25 cellular contexts compared by ENCODE assay signal in genomic region chr10:29389935-29390334, GRCh38.
DNase-seq lines count a peak whose midpoint lies in the region; ATAC-seq, FAIRE-seq and TF ChIP-seq lines count a peak whose summit lies in the region.
"Had no signal": no experiment of that assay in that cellular context is flagged by ENCODE, and none has a peak within 500 bp of the region (broad histone marks: within the 10 kb centered on the region; RNA-seq: fewer than 3 reads in every experiment).

No MANE protein-coding gene starts in this region.

- H3K4me1 Mint-ChIP-seq in stimulated activated effector memory CD8-positive, alpha-beta T cell treated with anti-CD3 and anti-CD28 coated beads, Interleukin-12 subunit alpha, Interleukin-12 subunit beta, amount 100 ng/mL, for 72 hours = no peaks in the 10 kb centered on the region
- no peaks in the 10 kb centered on the region for H3K4me1 Mint-ChIP-seq in stimulated activated naive B cell treated with anti-CD40 and anti-IgM and Interleukin-4, amounts not matched to agents 10 μg/mL and 1 μg/mL and 100 μg/mL, for 72 hours
- H3K4me1 Mint-ChIP-seq: activated naive CD4-positive, alpha-beta T cell treated with anti-CD3 and anti-CD28 coated beads, Interleukin-2, amount 10 ng/mL, durations not matched to agents 7 days and 5 days had no signal

- no peak overlapping the region for H2AK9ac ChIP-seq in IMR-90 (replicated peaks; ENCODE audit: low read depth, low read length, poor library complexity)

- H3K23ac ChIP-seq in IMR-90 (ENCODE audit: low read depth, low read length) = no peak overlapping the region

- H3K18ac ChIP-seq in IMR-90 (ENCODE audit: low read depth, low read length) = no peak overlapping the region

- no peak overlapping the region for H2BK120ac ChIP-seq in IMR-90 (ENCODE audit: low read depth, low read length)

- DNase-seq in IMR-90 = peak; percentile 6
- DNase-seq in adipocyte (ENCODE audit: low read depth) = no peak
- DNase-seq in fibroblast of villous mesenchyme (ENCODE audit: low read depth) = peak; percentile 36
- no peak for DNase-seq in pancreas
- no peak for DNase-seq in NCI-H748 treated with DMSO at 0.1 percent for 48 hours (lab: John Stamatoyannopoulos, UW)
- no peak for DNase-seq in NCI-H526 (lab: John Stamatoyannopoulos, UW)
- DNase-seq in stimulated activated effector memory CD8-positive, alpha-beta T cell treated with anti-CD3 and anti-CD28 coated beads, Interleukin-12 subunit alpha, Interleukin-12 subunit beta, amount 100 ng/mL, for 72 hours (ENCODE audit: low spot score in 2 of 2) = no peak
- no peak for DNase-seq in stimulated activated naive B cell treated with anti-CD40 and anti-IgM and Interleukin-4, amounts not matched to agents 10 μg/mL and 1 μg/mL and 100 μg/mL, for 72 hours
- DNase-seq: activated naive CD4-positive, alpha-beta T cell treated with anti-CD3 and anti-CD28 coated beads, Interleukin-2, amount 10 ng/mL, durations not matched to agents 7 days and 5 days; cortex of kidney; HCEC 1CT; left cardiac atrium; NCI-H1105; NCI-H2029; NCI-H446 treated with DMSO at 0.1 percent for 48 hours; right cardiac atrium; stimulated activated CD4-positive, alpha-beta T cell treated with anti-CD3 and anti-CD28 coated beads, Interleukin-4, amount 100 ng/mL, for 4 hours; stimulated activated naive CD8-positive, alpha-beta T cell treated with anti-CD3 and anti-CD28 coated beads, Interleukin-15, Interleukin-2, amounts not matched to agents 100 U/mL and 50 U/mL, for 24 hours; thyroid gland had no signal

- in situ Hi-C loops in IMR-90 (cut with MboI; ENCODE audit: low sequenced_read_pairs) = no loop called here

- no peak for TF ChIP-seq POLR2A in IMR-90 (IDR thresholded peaks at IDR 0.05; ENCODE audit: low read depth, low read length)

- no peak overlapping the region for H3K56ac ChIP-seq in IMR-90 (ENCODE audit: extremely low read depth, insufficient read depth, low read length)

- BruUV-seq in IMR-90 (replicated peaks; lab: Mats Ljungman, UMichigan) = no TSS peak

- no peak overlapping the region for H3K14ac ChIP-seq in IMR-90 (replicated peaks; ENCODE audit: low read depth, low read length)

- no peaks in the 10 kb centered on the region for H3K9me3 Mint-ChIP-seq in stimulated activated effector memory CD8-positive, alpha-beta T cell treated with anti-CD3 and anti-CD28 coated beads, Interleukin-12 subunit alpha, Interleukin-12 subunit beta, amount 100 ng/mL, for 72 hours
- no peaks in the 10 kb centered on the region for H3K9me3 Mint-ChIP-seq in stimulated activated naive B cell treated with anti-CD40 and anti-IgM and Interleukin-4, amounts not matched to agents 10 μg/mL and 1 μg/mL and 100 μg/mL, for 72 hours
- H3K9me3 Mint-ChIP-seq: activated naive CD4-positive, alpha-beta T cell treated with anti-CD3 and anti-CD28 coated beads, Interleukin-2, amount 10 ng/mL, durations not matched to agents 7 days and 5 days; mesothelial cell of epicardium; natural killer cell treated with Interleukin-12 subunit alpha and Interleukin-12 subunit beta and Interleukin-15 and Interleukin-18, amount 100 ng/mL, for 72 hours had no signal

- intact Hi-C loops in IMR-90 (cut with micrococcal nuclease) (loop anchor here (5.0 kb wide), 1 partner anchor 763 kb away; no protein-coding TSS in a partner anchor), pancreas (cut with DNase I) (no loop called here)

- 100% methylated on average over 1 of the region's 9 CpGs; no CpG with 5 or more reads in 1 of the 2 experiments for WGBS in IMR-90 (ENCODE audit: extremely low coverage in 2 of 2, insufficient read length in 1 of 2), 2 experiments
- 42 to 44% methylated on average over 9 of the region's 9 CpGs for WGBS in pancreas, 2 donors

- no peaks in the 10 kb centered on the region for H3K36me3 Mint-ChIP-seq in stimulated activated effector memory CD8-positive, alpha-beta T cell treated with anti-CD3 and anti-CD28 coated beads, Interleukin-12 subunit alpha, Interleukin-12 subunit beta, amount 100 ng/mL, for 72 hours
- no peaks in the 10 kb centered on the region for H3K36me3 Mint-ChIP-seq in stimulated activated naive B cell treated with anti-CD40 and anti-IgM and Interleukin-4, amounts not matched to agents 10 μg/mL and 1 μg/mL and 100 μg/mL, for 72 hours
- H3K36me3 Mint-ChIP-seq: activated naive CD4-positive, alpha-beta T cell treated with anti-CD3 and anti-CD28 coated beads, Interleukin-2, amount 10 ng/mL, durations not matched to agents 7 days and 5 days; mesothelial cell of epicardium; natural killer cell treated with Interleukin-12 subunit alpha and Interleukin-12 subunit beta and Interleukin-15 and Interleukin-18, amount 100 ng/mL, for 72 hours had no signal

- H2BK15ac ChIP-seq in IMR-90 (ENCODE audit: low read depth, low read length) = no peak overlapping the region; the same call in 2 of the 3 replicates

- no peak overlapping the region for H4K8ac ChIP-seq in IMR-90 (ENCODE audit: low read depth in 2 of 2, low read length in 2 of 2)

- dilution Hi-C loops in IMR-90 (cut with HindIII; ENCODE audit: low sequenced_read_pairs, unreplicated experiment) = no loop called here

- no peak overlapping the region for H3K9ac ChIP-seq in IMR-90 (ENCODE audit: low read depth, low read length)
- peak overlapping the region; percentile 50 for H3K9ac ChIP-seq in adipocyte (ENCODE audit: low read length)

- H3K27me3 ChIP-seq in IMR-90 (ENCODE audit: control insufficient read depth, insufficient read depth, low read length) (peaks cover 36% of the 10 kb centered on the region), adipocyte (replicated peaks; ENCODE audit: control insufficient read depth, insufficient read depth, low read length) (peaks cover 3% of the 10 kb centered on the region), pancreas (no peaks in the 10 kb centered on the region)
- H3K27me3 ChIP-seq: ovary, thyroid gland had no signal

- no peaks in the 10 kb centered on the region for H3K9me1 ChIP-seq in IMR-90 (ENCODE audit: insufficient read depth, low read length)

- H3K4me1 ChIP-seq in IMR-90 (ENCODE audit: control insufficient read depth, insufficient read depth, low read length) = no peaks in the 10 kb centered on the region
- H3K4me1 ChIP-seq in adipocyte (ENCODE audit: control insufficient read depth, insufficient read depth, low read length) = no peaks in the 10 kb centered on the region
- no peaks in the 10 kb centered on the region for H3K4me1 ChIP-seq in pancreas
- H3K4me1 ChIP-seq: heart left ventricle had no signal

- no peaks in the 10 kb centered on the region for H3K9me3 ChIP-seq in IMR-90 (ENCODE audit: control insufficient read depth, insufficient read depth, low read length)
- H3K9me3 ChIP-seq in adipocyte (ENCODE audit: control insufficient read depth, low read length) = no peaks in the 10 kb centered on the region
- H3K9me3 ChIP-seq in pancreas = no peaks in the 10 kb centered on the region
- H3K9me3 ChIP-seq: heart left ventricle, ovary, thyroid gland had no signal

- H4K5ac ChIP-seq in IMR-90 (ENCODE audit: low read depth, low read length) = no peak overlapping the region

- no peak overlapping the region for H2AK5ac ChIP-seq in IMR-90 (ENCODE audit: low read depth, low read length)

- POLR2A ChIA-PET in IMR-90 (lab: Charles Lee; ENCODE audit: unreplicated experiment) = no interaction called here

- no peak for TF ChIP-seq RAD21 in IMR-90 (IDR thresholded peaks at IDR 0.05; ENCODE audit: low read length)

- H2BK20ac ChIP-seq in IMR-90 (ENCODE audit: low read depth, low read length) = no peak overlapping the region

- H3K27ac ChIP-seq in IMR-90 (ENCODE audit: insufficient read depth, low read length) (no peak overlapping the region), pancreas (peak overlapping the region in 2 of 4 donors; percentile 20 to 21)
- H3K27ac ChIP-seq: C4-2B, heart left ventricle, ovary, thyroid gland had no signal

- no peaks in the 10 kb centered on the region for H4K20me1 ChIP-seq in IMR-90 (ENCODE audit: insufficient read depth, low read length)

- CTCF ChIA-PET in IMR-90 (lab: Yijun Ruan, JAX) = interaction anchor here (1.0 kb wide), 1 partner anchor 12 kb away, joined by 3 read pairs; no protein-coding TSS in a partner anchor

- TF ChIP-seq CTCF in IMR-90 (conservative IDR thresholded peaks at IDR 0.05; ENCODE audit: low read depth, low read length) (no peak), fibroblast of villous mesenchyme (IDR thresholded peaks at IDR 0.05; ENCODE audit: insufficient read depth, low read depth, low read length) (no peak), pancreas (IDR thresholded peaks at IDR 0.05) (no peak)

- H2BK5ac ChIP-seq in IMR-90 (ENCODE audit: low read depth, low read length, poor library complexity, severe bottlenecking) = no peak overlapping the region

- no peak overlapping the region for H3K4me2 ChIP-seq in IMR-90 (ENCODE audit: low read depth, low read length)

- no peak overlapping the region for H4K91ac ChIP-seq in IMR-90 (ENCODE audit: insufficient read depth, low read depth, low read length)

- H2AFZ ChIP-seq in IMR-90 (replicated peaks; ENCODE audit: low read length, poor library complexity) = no peak overlapping the region

- no peak for ATAC-seq in IMR-90 (ENCODE audit: low read depth)
- peak in 3 of 4 donors; percentile 43 to 65 (median 55) for ATAC-seq in pancreas
- no peak for ATAC-seq in stimulated activated effector memory CD8-positive, alpha-beta T cell treated with anti-CD3 and anti-CD28 coated beads, Interleukin-12 subunit alpha, Interleukin-12 subunit beta, amount 100 ng/mL, for 72 hours
- ATAC-seq in stimulated activated naive B cell treated with anti-CD40 and anti-IgM and Interleukin-4, amounts not matched to agents 10 μg/mL and 1 μg/mL and 100 μg/mL, for 72 hours (replicated peaks) = no peak
- ATAC-seq: left cardiac atrium; natural killer cell treated with Interleukin-12 subunit alpha and Interleukin-12 subunit beta and Interleukin-15 and Interleukin-18, amount 100 ng/mL, for 72 hours; right cardiac atrium; stimulated activated naive CD8-positive, alpha-beta T cell treated with anti-CD3 and anti-CD28 coated beads, Interleukin-15, Interleukin-2, amounts not matched to agents 100 U/mL and 50 U/mL, for 24 hours had no signal

- H3K4me3 ChIP-seq in IMR-90 (ENCODE audit: insufficient read depth, low read depth, low read length) (no peak overlapping the region), adipocyte (ENCODE audit: low read length) (peak overlapping the region; percentile 42), fibroblast of villous mesenchyme (ENCODE audit: low read depth, low read length) (no peak overlapping the region), pancreas (no peak overlapping the region)
- H3K4me3 ChIP-seq: ovary, thyroid gland had no signal

- H3K4ac ChIP-seq in IMR-90 (ENCODE audit: low read depth, low read length) = no peak overlapping the region

- H3K27me3 Mint-ChIP-seq in stimulated activated naive B cell treated with anti-CD40 and anti-IgM and Interleukin-4, amounts not matched to agents 10 μg/mL and 1 μg/mL and 100 μg/mL, for 72 hours = peaks cover 0 to 10% of the 10 kb centered on the region in 2 donors

- no peak for FAIRE-seq in pancreas (lab: Jason Lieb, UNC)
- FAIRE-seq: GM12892 had no signal

- no peak overlapping the region for H3K4me3 Mint-ChIP-seq in stimulated activated effector memory CD8-positive, alpha-beta T cell treated with anti-CD3 and anti-CD28 coated beads, Interleukin-12 subunit alpha, Interleukin-12 subunit beta, amount 100 ng/mL, for 72 hours
- H3K4me3 Mint-ChIP-seq in stimulated activated naive B cell treated with anti-CD40 and anti-IgM and Interleukin-4, amounts not matched to agents 10 μg/mL and 1 μg/mL and 100 μg/mL, for 72 hours = no peak overlapping the region
- H3K4me3 Mint-ChIP-seq: activated naive CD4-positive, alpha-beta T cell treated with anti-CD3 and anti-CD28 coated beads, Interleukin-2, amount 10 ng/mL, durations not matched to agents 7 days and 5 days; mesothelial cell of epicardium; natural killer cell treated with Interleukin-12 subunit alpha and Interleukin-12 subunit beta and Interleukin-15 and Interleukin-18, amount 100 ng/mL, for 72 hours had no signal

- H3K79me1 ChIP-seq in IMR-90 (ENCODE audit: low read depth in 1 of 2, low read length in 2 of 2) = no peaks in the 10 kb centered on the region

- H3K27ac Mint-ChIP-seq in stimulated activated effector memory CD8-positive, alpha-beta T cell treated with anti-CD3 and anti-CD28 coated beads, Interleukin-12 subunit alpha, Interleukin-12 subunit beta, amount 100 ng/mL, for 72 hours = no peak overlapping the region
- no peak overlapping the region for H3K27ac Mint-ChIP-seq in stimulated activated naive B cell treated with anti-CD40 and anti-IgM and Interleukin-4, amounts not matched to agents 10 μg/mL and 1 μg/mL and 100 μg/mL, for 72 hours
- H3K27ac Mint-ChIP-seq: activated naive CD4-positive, alpha-beta T cell treated with anti-CD3 and anti-CD28 coated beads, Interleukin-2, amount 10 ng/mL, durations not matched to agents 7 days and 5 days; mesothelial cell of epicardium; natural killer cell treated with Interleukin-12 subunit alpha and Interleukin-12 subunit beta and Interleukin-15 and Interleukin-18, amount 100 ng/mL, for 72 hours had no signal

- H3K36me3 ChIP-seq in IMR-90 (ENCODE audit: control insufficient read depth, insufficient read depth, low read length) = no peaks in the 10 kb centered on the region
- H3K36me3 ChIP-seq in adipocyte (ENCODE audit: control insufficient read depth, insufficient read depth, low read length, severe bottlenecking) = no peaks in the 10 kb centered on the region
- H3K36me3 ChIP-seq in pancreas = no peaks in the 10 kb centered on the region
- H3K36me3 ChIP-seq: heart left ventricle, ovary, thyroid gland had no signal

Comparison
In these comparisons a context has a peak if more than half of its experiments do, and no peak if none do; other contexts are left out.
1. ATAC-seq: peak in pancreas (3 of 4); none in IMR-90 (single experiment), stimulated activated effector memory CD8-positive, alpha-beta T cell treated with anti-CD3 and anti-CD28 coated beads, Interleukin-12 subunit alpha, Interleukin-12 subunit beta, amount 100 ng/mL, for 72 hours (single experiment) and stimulated activated naive B cell treated with anti-CD40 and anti-IgM and Interleukin-4, amounts not matched to agents 10 μg/mL and 1 μg/mL and 100 μg/mL, for 72 hours (0 of 2).
2. DNase-seq: peak in IMR-90 (single experiment) and fibroblast of villous mesenchyme (single experiment); none in adipocyte (single experiment), pancreas (0 of 6), NCI-H748 treated with DMSO at 0.1 percent for 48 hours (single experiment), NCI-H526 (0 of 2), stimulated activated effector memory CD8-positive, alpha-beta T cell treated with anti-CD3 and anti-CD28 coated beads, Interleukin-12 subunit alpha, Interleukin-12 subunit beta, amount 100 ng/mL, for 72 hours (0 of 2) and stimulated activated naive B cell treated with anti-CD40 and anti-IgM and Interleukin-4, amounts not matched to agents 10 μg/mL and 1 μg/mL and 100 μg/mL, for 72 hours (single experiment).